10 cellular contexts compared by ENCODE assay signal in the genomic region with DNA sequence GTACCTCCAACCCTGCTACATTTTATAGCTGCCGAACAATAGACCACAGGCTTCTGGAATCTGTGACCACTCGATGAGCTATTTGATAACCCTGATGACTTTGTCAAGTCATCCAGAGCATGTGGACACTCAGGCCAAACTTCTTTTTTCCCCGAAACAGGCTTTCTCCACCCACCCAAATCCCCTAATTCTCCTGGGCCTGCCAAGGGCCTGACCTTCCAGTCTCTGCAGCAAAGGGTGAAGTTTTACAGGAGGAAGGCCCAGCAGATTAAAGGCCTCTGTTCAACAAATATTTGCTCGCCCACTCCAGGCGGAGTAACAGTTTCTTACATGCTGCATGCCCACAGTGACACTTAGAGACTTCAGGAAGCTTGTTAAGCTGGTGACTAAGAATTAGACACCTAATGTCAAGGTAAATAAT. TPM values are rescaled to one million over a fixed set of nuclear protein-coding genes. Genes with fewer than 3 reads are reported as not detected.
DNase-seq lines count a peak whose midpoint lies in the region; ATAC-seq and TF ChIP-seq lines count a peak whose summit lies in the region.
"Had no signal": no experiment of that assay in that cellular context is flagged by ENCODE, and none has a peak within 500 bp of the region (broad histone marks: within the 10 kb centered on the region; RNA-seq: fewer than 3 reads in every experiment).

No MANE protein-coding gene starts in this region.

- no peak overlapping the region for H2BK5ac ChIP-seq in H9 (ENCODE audit: insufficient read length, low read length)

- no peak overlapping the region for H3K23ac ChIP-seq in H9 (ENCODE audit: insufficient read length, low read depth, low read length)

- no peak overlapping the region for H2AK5ac ChIP-seq in H9 (ENCODE audit: insufficient read length, low read length)

- H3K4me3 Mint-ChIP-seq in H9 = peak overlapping the region in 1 of 2 experiments; percentile 82; a peak in 3 of 5 replicates

- H3K18ac ChIP-seq in H9 (ENCODE audit: insufficient read length, low read depth, low read length) = no peak overlapping the region

- H3K79me2 ChIP-seq in H9 (ENCODE audit: insufficient read depth, low read length) = no peaks in the 10 kb centered on the region

- no peak overlapping the region for H3K14ac ChIP-seq in H9 (ENCODE audit: insufficient read depth, low read length)

- H3K4me1 Mint-ChIP-seq in H9 = peaks cover 35 to 44% of the 10 kb centered on the region in 2 experiments

- H3K36me3 ChIP-seq in lung (ENCODE audit: control insufficient read depth in 2 of 2, insufficient read depth in 2 of 2, low read length in 2 of 2) (peaks cover 0 to 2% of the 10 kb centered on the region in 2 donors), thymus (ENCODE audit: control insufficient read depth, insufficient read depth) (no peaks in the 10 kb centered on the region)

- no peaks in the 10 kb centered on the region for H3K79me1 ChIP-seq in H9 (ENCODE audit: insufficient read depth, low read depth, low read length, poor library complexity, severe bottlenecking)

- H3K56ac ChIP-seq in H9 (ENCODE audit: insufficient read length, low read depth, low read length) = no peak overlapping the region

- no peak overlapping the region for H3T11ph ChIP-seq in H9 (ENCODE audit: low read length)

- no peak for ATAC-seq in lung (ENCODE audit: insufficient read depth, low FRiP score)
- ATAC-seq: activated CD8-positive, alpha-beta T cell treated with anti-CD3 and anti-CD28 coated beads, Interleukin-2, amount 10 ng/mL, durations not matched to agents 7 days and 5 days had no signal

- H3K27me3 ChIP-seq in lung (ENCODE audit: control insufficient read depth, insufficient read depth) = no peaks in the 10 kb centered on the region
- H3K27me3 ChIP-seq in thymus (ENCODE audit: control insufficient read depth, insufficient read depth) = peaks cover 32% of the 10 kb centered on the region
- H3K27me3 ChIP-seq in H9 (ENCODE audit: insufficient read depth, low read length) = no peaks in the 10 kb centered on the region; the same call in 1 of the 2 replicates

- peaks cover 0 to 5% of the 10 kb centered on the region in 2 donors for H3K4me1 ChIP-seq in lung (ENCODE audit: control insufficient read depth in 2 of 2, insufficient read depth in 2 of 2, low read length in 2 of 2)
- peaks cover 2% of the 10 kb centered on the region for H3K4me1 ChIP-seq in thymus (ENCODE audit: control insufficient read depth, insufficient read depth, low read length)
- H3K4me1 ChIP-seq in H9 (ENCODE audit: insufficient read depth, low read length) = no peaks in the 10 kb centered on the region; the same call in 1 of the 2 replicates

- no peaks in the 10 kb centered on the region; a peak in 2 of 5 replicates for H3K9me3 Mint-ChIP-seq in H9

- no peaks in the 10 kb centered on the region for H4K20me1 ChIP-seq in H9 (ENCODE audit: control insufficient read depth, insufficient read depth, insufficient read length)

- H3K27me3 Mint-ChIP-seq in H9 (ENCODE audit: low read depth) = peaks cover 48% of the 10 kb centered on the region

- H3K27ac Mint-ChIP-seq in H9 = peak overlapping the region in 1 of 3 experiments; percentile 70; a peak in 2 of 7 replicates
- H3K27ac Mint-ChIP-seq: activated CD8-positive, alpha-beta T cell treated with anti-CD3 and anti-CD28 coated beads, Interleukin-2, amount 10 ng/mL, durations not matched to agents 7 days and 5 days had no signal

- H4K8ac ChIP-seq in H9 (replicated peaks; ENCODE audit: insufficient read length, low read depth, low read length) = no peak overlapping the region

- H3K27ac ChIP-seq in lung (ENCODE audit: low read depth in 1 of 2, low read length in 1 of 2) (peak overlapping the region; percentile 3 to 90), thymus (ENCODE audit: low read depth) (peak overlapping the region; percentile 8), H9 (ENCODE audit: insufficient read length, low read depth, low read length) (no peak overlapping the region)

- H4K91ac ChIP-seq in H9 (ENCODE audit: insufficient read length, low read depth, low read length) = no peak overlapping the region

- H2BK12ac ChIP-seq in H9 (ENCODE audit: insufficient read length, low read depth, low read length) = no peak overlapping the region

- 44 to 74% methylated on average over 5 of the region's 5 CpGs for WGBS in lung, 2 donors
- 96% methylated on average over 5 of the region's 5 CpGs for WGBS in thymus
- no CpG with 5 or more reads among the region's 5 CpGs for WGBS in H9 (ENCODE audit: extremely low coverage, insufficient read length, low lambda C conversion rate)

- H3K4me2 ChIP-seq in H9 (ENCODE audit: insufficient read depth, insufficient read length, low read length) = no peak overlapping the region

- H3K9ac ChIP-seq in H9 (ENCODE audit: extremely low read depth, insufficient read length, low read length) = no peak overlapping the region

- in situ Hi-C loops in astrocyte of the cerebellum (cut with HindIII; ENCODE audit: low sequenced_read_pairs) = no loop called here

- H2AFZ ChIP-seq in H9 (ENCODE audit: low read length) = no peak overlapping the region

- H4K5ac ChIP-seq in H9 (ENCODE audit: insufficient read length, low read depth, low read length) = no peak overlapping the region

- TF ChIP-seq CTCF in astrocyte of the cerebellum (IDR thresholded peaks at IDR 0.05; ENCODE audit: low read depth, low read length, missing control alignments) = no peak
- TF ChIP-seq CTCF in lung (IDR thresholded peaks at IDR 0.05; ENCODE audit: control extremely low read depth, extremely low read depth) = no peak
- TF ChIP-seq CTCF in H9 (conservative IDR thresholded peaks at IDR 0.05) = no peak

- H3K4ac ChIP-seq in H9 (ENCODE audit: low read depth, low read length) = no peak overlapping the region

- DNase-seq in HK-2 (ENCODE audit: unreplicated experiment) = peak; percentile 43
- DNase-seq in astrocyte of the cerebellum (ENCODE audit: low read depth) = no peak
- no peak for DNase-seq in lung (ENCODE audit: low spot score)
- no peak for DNase-seq in NCI-H2081 (lab: John Stamatoyannopoulos, UW)
- DNase-seq in H9 = no peak
- no peak for DNase-seq in NCI-H2227 treated with DMSO at 0.1 percent for 48 hours (lab: John Stamatoyannopoulos, UW)
- DNase-seq: activated CD8-positive, alpha-beta T cell treated with anti-CD3 and anti-CD28 coated beads, Interleukin-2, amount 10 ng/mL, durations not matched to agents 7 days and 5 days; NCI-H1048; stimulated activated CD4-positive, alpha-beta T cell treated with anti-CD3 and anti-CD28 coated beads, Interleukin-4, amount 100 ng/mL, for 1 hour had no signal

- H3K9me3 ChIP-seq in lung (ENCODE audit: control insufficient read depth in 2 of 2, insufficient read depth in 1 of 2, low read length in 1 of 2) (no peaks in the 10 kb centered on the region), thymus (ENCODE audit: control insufficient read depth) (no peaks in the 10 kb centered on the region), H9 (ENCODE audit: control insufficient read depth, low read depth, low read length) (no peaks in the 10 kb centered on the region)

- H3K23me2 ChIP-seq in H9 (ENCODE audit: insufficient read length, low read depth, low read length, poor library complexity, severe bottlenecking) = peaks cover 9% of the 10 kb centered on the region

- H2BK15ac ChIP-seq in H9 (ENCODE audit: low read depth, low read length) = no peak overlapping the region

- no peak overlapping the region for H2BK120ac ChIP-seq in H9 (ENCODE audit: low read depth, low read length, poor library complexity, severe bottlenecking)

- no peaks in the 10 kb centered on the region for H3K36me3 Mint-ChIP-seq in H9 (ENCODE audit: insufficient read depth in 1 of 3, low read depth in 3 of 3)

- H3K4me3 ChIP-seq in astrocyte of the cerebellum (ENCODE audit: low read depth, low read length) = peak overlapping the region; percentile 5
- H3K4me3 ChIP-seq in lung = no peak overlapping the region
- H3K4me3 ChIP-seq in thymus (ENCODE audit: low read length) = no peak overlapping the region

- H2BK20ac ChIP-seq in H9 (ENCODE audit: low read depth, low read length, poor library complexity, severe bottlenecking) = no peak overlapping the region

RNA-seq across cellular contexts. Expression of a gene that starts 2.0 kb away (rescaled TPM):
- 10 to 100 TPM; 41.9 to 93.7 TPM for total RNA-seq in lung
- 10 to 100 TPM; 11.3 to 12.2 TPM for polyA plus RNA-seq in lung
- 5.9 TPM for polyA plus RNA-seq in thymus
- total RNA-seq in H9 (2021) = 0.66 and 0.77 TPM in 2 replicates

Comparison
In these comparisons a context has a peak if more than half of its experiments do, and no peak if none do; other contexts are left out.
1. RNA of a gene that starts 2.0 kb away (total RNA-seq): 41.9 to 93.7 TPM in lung; 0.66 to 0.77 TPM in H9; every median in the first group is over 10 times any median in the second.